1 cellular context compared by ENCODE assay signal in the genomic region with DNA sequence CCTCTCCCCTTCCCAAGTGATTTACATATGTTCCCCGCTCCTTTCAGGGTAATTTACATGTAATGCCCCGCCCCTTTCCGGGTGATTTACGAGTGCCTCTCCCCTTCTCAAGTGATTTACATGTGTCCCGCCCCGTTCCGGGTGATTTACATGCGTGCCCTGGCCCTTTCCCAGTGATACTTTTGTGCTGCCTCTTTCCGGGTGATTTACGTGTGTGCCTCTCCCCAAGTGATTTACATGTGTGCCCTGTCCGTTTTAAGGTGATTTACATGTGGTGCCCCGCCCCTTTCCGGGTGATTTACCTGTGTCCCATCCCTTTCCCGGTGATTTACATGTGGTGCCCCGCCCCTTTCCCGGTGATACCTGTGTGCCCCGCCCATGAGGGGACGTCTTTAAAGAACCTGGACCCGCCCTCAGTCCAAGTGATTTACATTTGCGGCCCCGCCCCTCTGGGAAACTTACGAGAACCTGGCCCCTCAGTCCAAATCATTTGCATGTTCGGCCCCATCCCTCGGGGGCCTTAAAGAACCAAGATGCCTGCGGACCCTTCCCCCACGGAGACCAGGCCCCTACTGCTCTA.
TF ChIP-seq lines count a peak whose summit lies in the region.

No MANE protein-coding gene starts in this region.

TF ChIP-seq in GM12878, 131 proteins besides CTCF, POLR2A, EP300 and RAD21 (continued from another document):
- TF ChIP-seq, protein P1, sequence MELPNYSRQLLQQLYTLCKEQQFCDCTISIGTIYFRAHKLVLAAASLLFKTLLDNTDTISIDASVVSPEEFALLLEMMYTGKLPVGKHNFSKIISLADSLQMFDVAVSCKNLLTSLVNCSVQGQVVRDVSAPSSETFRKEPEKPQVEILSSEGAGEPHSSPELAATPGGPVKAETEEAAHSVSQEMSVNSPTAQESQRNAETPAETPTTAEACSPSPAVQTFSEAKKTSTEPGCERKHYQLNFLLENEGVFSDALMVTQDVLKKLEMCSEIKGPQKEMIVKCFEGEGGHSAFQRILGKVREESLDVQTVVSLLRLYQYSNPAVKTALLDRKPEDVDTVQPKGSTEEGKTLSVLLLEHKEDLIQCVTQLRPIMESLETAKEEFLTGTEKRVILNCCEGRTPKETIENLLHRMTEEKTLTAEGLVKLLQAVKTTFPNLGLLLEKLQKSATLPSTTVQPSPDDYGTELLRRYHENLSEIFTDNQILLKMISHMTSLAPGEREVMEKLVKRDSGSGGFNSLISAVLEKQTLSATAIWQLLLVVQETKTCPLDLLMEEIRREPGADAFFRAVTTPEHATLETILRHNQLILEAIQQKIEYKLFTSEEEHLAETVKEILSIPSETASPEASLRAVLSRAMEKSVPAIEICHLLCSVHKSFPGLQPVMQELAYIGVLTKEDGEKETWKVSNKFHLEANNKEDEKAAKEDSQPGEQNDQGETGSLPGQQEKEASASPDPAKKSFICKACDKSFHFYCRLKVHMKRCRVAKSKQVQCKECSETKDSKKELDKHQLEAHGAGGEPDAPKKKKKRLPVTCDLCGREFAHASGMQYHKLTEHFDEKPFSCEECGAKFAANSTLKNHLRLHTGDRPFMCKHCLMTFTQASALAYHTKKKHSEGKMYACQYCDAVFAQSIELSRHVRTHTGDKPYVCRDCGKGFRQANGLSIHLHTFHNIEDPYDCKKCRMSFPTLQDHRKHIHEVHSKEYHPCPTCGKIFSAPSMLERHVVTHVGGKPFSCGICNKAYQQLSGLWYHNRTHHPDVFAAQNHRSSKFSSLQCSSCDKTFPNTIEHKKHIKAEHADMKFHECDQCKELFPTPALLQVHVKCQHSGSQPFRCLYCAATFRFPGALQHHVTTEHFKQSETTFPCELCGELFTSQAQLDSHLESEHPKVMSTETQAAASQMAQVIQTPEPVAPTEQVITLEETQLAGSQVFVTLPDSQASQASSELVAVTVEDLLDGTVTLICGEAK (IDR thresholded peaks at IDR 0.05; ENCODE audit: borderline replicate concordance): no peak
- no peak for TF ChIP-seq RBBP5 (conservative IDR thresholded peaks at IDR 0.05)
- TF ChIP-seq NR2F1 (conservative IDR thresholded peaks at IDR 0.05): no peak
- no peak for TF ChIP-seq CHD1 (IDR thresholded peaks at IDR 0.05; ENCODE audit: low read depth, low read length)
- TF ChIP-seq IKZF2 (IDR thresholded peaks at IDR 0.05): no peak
- TF ChIP-seq STAT1 (conservative IDR thresholded peaks at IDR 0.05): no peak
- TF ChIP-seq, protein P2, sequence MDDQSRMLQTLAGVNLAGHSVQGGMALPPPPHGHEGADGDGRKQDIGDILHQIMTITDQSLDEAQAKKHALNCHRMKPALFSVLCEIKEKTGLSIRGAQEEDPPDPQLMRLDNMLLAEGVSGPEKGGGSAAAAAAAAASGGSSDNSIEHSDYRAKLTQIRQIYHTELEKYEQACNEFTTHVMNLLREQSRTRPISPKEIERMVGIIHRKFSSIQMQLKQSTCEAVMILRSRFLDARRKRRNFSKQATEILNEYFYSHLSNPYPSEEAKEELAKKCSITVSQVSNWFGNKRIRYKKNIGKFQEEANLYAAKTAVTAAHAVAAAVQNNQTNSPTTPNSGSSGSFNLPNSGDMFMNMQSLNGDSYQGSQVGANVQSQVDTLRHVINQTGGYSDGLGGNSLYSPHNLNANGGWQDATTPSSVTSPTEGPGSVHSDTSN (IDR thresholded peaks at IDR 0.05; ENCODE audit: insufficient replicate concordance, low read depth, low read length): peak; percentile 33
- no peak for TF ChIP-seq POLR2AphosphoS2 (IDR thresholded peaks at IDR 0.05; ENCODE audit: low read depth, low read length)
- TF ChIP-seq ZNF24 (IDR thresholded peaks at IDR 0.05): no peak
- TF ChIP-seq KAT2A (conservative IDR thresholded peaks at IDR 0.05; ENCODE audit: control insufficient read depth, low read depth, low read length): no peak
- no peak for TF ChIP-seq CBFB (IDR thresholded peaks at IDR 0.05; ENCODE audit: low read depth)
- TF ChIP-seq TBL1XR1 (IDR thresholded peaks at IDR 0.05; ENCODE audit: low read depth, low read length): no peak
- TF ChIP-seq SP1 (IDR thresholded peaks at IDR 0.05; ENCODE audit: low read depth, low read length): peak; percentile 75
- TF ChIP-seq EGR1 (IDR thresholded peaks at IDR 0.05; ENCODE audit: borderline replicate concordance in 1 of 2, low read depth in 2 of 2, low read length in 2 of 2): no peak
- no peak for TF ChIP-seq NRF1 (conservative IDR thresholded peaks at IDR 0.05; ENCODE audit: low read depth, low read length)
- no peak for TF ChIP-seq JUNB (IDR thresholded peaks at IDR 0.05)
- TF ChIP-seq ZNF217 (IDR thresholded peaks at IDR 0.05): no peak
- TF ChIP-seq KDM1A (IDR thresholded peaks at IDR 0.05; ENCODE audit: borderline replicate concordance): no peak
- peak; percentile 94 for TF ChIP-seq HDGF (IDR thresholded peaks at IDR 0.05)
- TF ChIP-seq, protein P3, sequence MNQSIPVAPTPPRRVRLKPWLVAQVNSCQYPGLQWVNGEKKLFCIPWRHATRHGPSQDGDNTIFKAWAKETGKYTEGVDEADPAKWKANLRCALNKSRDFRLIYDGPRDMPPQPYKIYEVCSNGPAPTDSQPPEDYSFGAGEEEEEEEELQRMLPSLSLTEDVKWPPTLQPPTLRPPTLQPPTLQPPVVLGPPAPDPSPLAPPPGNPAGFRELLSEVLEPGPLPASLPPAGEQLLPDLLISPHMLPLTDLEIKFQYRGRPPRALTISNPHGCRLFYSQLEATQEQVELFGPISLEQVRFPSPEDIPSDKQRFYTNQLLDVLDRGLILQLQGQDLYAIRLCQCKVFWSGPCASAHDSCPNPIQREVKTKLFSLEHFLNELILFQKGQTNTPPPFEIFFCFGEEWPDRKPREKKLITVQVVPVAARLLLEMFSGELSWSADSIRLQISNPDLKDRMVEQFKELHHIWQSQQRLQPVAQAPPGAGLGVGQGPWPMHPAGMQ (IDR thresholded peaks at IDR 0.05; ENCODE audit: borderline replicate concordance): no peak
- TF ChIP-seq, protein P4, sequence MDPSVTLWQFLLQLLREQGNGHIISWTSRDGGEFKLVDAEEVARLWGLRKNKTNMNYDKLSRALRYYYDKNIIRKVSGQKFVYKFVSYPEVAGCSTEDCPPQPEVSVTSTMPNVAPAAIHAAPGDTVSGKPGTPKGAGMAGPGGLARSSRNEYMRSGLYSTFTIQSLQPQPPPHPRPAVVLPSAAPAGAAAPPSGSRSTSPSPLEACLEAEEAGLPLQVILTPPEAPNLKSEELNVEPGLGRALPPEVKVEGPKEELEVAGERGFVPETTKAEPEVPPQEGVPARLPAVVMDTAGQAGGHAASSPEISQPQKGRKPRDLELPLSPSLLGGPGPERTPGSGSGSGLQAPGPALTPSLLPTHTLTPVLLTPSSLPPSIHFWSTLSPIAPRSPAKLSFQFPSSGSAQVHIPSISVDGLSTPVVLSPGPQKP (IDR thresholded peaks at IDR 0.05; ENCODE audit: low read depth, low read length): peak; percentile 56; the same call in 1 of the 2 replicates
- no peak for TF ChIP-seq PML (IDR thresholded peaks at IDR 0.05; ENCODE audit: low read length)
- TF ChIP-seq CEBPB (IDR thresholded peaks at IDR 0.05; ENCODE audit: borderline replicate concordance in 1 of 2, low read depth in 2 of 2, low read length in 2 of 2): no peak
- no peak for TF ChIP-seq ZSCAN29 (IDR thresholded peaks at IDR 0.05)
- TF ChIP-seq, protein P5, sequence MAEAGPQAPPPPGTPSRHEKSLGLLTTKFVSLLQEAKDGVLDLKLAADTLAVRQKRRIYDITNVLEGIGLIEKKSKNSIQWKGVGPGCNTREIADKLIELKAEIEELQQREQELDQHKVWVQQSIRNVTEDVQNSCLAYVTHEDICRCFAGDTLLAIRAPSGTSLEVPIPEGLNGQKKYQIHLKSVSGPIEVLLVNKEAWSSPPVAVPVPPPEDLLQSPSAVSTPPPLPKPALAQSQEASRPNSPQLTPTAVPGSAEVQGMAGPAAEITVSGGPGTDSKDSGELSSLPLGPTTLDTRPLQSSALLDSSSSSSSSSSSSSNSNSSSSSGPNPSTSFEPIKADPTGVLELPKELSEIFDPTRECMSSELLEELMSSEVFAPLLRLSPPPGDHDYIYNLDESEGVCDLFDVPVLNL (IDR thresholded peaks at IDR 0.05; ENCODE audit: low read depth, low read length): no peak
- TF ChIP-seq BHLHE40 (IDR thresholded peaks at IDR 0.05; ENCODE audit: borderline replicate concordance in 1 of 2, low read depth in 2 of 2, low read length in 1 of 2): peak in 1 of 2 experiments; percentile 3; a peak in 1 of 4 replicates
- TF ChIP-seq, protein P6, sequence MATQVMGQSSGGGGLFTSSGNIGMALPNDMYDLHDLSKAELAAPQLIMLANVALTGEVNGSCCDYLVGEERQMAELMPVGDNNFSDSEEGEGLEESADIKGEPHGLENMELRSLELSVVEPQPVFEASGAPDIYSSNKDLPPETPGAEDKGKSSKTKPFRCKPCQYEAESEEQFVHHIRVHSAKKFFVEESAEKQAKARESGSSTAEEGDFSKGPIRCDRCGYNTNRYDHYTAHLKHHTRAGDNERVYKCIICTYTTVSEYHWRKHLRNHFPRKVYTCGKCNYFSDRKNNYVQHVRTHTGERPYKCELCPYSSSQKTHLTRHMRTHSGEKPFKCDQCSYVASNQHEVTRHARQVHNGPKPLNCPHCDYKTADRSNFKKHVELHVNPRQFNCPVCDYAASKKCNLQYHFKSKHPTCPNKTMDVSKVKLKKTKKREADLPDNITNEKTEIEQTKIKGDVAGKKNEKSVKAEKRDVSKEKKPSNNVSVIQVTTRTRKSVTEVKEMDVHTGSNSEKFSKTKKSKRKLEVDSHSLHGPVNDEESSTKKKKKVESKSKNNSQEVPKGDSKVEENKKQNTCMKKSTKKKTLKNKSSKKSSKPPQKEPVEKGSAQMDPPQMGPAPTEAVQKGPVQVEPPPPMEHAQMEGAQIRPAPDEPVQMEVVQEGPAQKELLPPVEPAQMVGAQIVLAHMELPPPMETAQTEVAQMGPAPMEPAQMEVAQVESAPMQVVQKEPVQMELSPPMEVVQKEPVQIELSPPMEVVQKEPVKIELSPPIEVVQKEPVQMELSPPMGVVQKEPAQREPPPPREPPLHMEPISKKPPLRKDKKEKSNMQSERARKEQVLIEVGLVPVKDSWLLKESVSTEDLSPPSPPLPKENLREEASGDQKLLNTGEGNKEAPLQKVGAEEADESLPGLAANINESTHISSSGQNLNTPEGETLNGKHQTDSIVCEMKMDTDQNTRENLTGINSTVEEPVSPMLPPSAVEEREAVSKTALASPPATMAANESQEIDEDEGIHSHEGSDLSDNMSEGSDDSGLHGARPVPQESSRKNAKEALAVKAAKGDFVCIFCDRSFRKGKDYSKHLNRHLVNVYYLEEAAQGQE (IDR thresholded peaks at IDR 0.05; ENCODE audit: low read depth, low read length): no peak
- TF ChIP-seq, protein P7, sequence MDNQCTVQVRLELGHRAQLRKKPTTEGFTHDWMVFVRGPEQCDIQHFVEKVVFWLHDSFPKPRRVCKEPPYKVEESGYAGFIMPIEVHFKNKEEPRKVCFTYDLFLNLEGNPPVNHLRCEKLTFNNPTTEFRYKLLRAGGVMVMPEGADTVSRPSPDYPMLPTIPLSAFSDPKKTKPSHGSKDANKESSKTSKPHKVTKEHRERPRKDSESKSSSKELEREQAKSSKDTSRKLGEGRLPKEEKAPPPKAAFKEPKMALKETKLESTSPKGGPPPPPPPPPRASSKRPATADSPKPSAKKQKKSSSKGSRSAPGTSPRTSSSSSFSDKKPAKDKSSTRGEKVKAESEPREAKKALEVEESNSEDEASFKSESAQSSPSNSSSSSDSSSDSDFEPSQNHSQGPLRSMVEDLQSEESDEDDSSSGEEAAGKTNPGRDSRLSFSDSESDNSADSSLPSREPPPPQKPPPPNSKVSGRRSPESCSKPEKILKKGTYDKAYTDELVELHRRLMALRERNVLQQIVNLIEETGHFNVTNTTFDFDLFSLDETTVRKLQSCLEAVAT (IDR thresholded peaks at IDR 0.05): no peak
- no peak for TF ChIP-seq IRF4 (IDR thresholded peaks at IDR 0.05; ENCODE audit: low read depth, low read length)
